20 cellular contexts compared by ENCODE assay signal in genomic region chr15:91896656-91897055, GRCh38.
"Had no signal": no experiment of that assay in that cellular context is flagged by ENCODE, and none has a peak within 500 bp of the region (broad histone marks: within the 10 kb centered on the region; RNA-seq: fewer than 3 reads in every experiment).

No MANE protein-coding gene starts in this region.

- H3K36me3 ChIP-seq: tibial nerve, upper lobe of right lung, vagina had no signal

- H3K27ac Mint-ChIP-seq: naive thymus-derived CD8-positive, alpha-beta T cell; stimulated activated naive B cell treated with anti-CD40 and anti-IgM and Interleukin-4, amounts not matched to agents 10 μg/mL and 1 μg/mL and 100 μg/mL, for 72 hours had no signal

- DNase-seq: cortex of kidney; dorsolateral prefrontal cortex; effector CD8-positive, alpha-beta T cell; heart left ventricle; hippocampal formation; kidney glomerular epithelial cell; mucosa of descending colon; naive thymus-derived CD8-positive, alpha-beta T cell; psoas muscle; retina; stimulated activated CD4-positive, alpha-beta T cell treated with anti-CD3 and anti-CD28 coated beads, Interleukin-2, amount 100 ng/mL, for 24 hours; stimulated activated CD4-positive, alpha-beta T cell treated with anti-CD3 and anti-CD28 coated beads, Interleukin-4, amount 100 ng/mL, for 4 hours; stimulated activated naive B cell treated with anti-CD40 and anti-IgM and Interleukin-4, amounts not matched to agents 10 μg/mL and 1 μg/mL and 100 μg/mL, for 72 hours; stimulated activated naive CD8-positive, alpha-beta T cell treated with anti-CD3 and anti-CD28 coated beads, Interleukin-15, amount 100 ng/mL, for 72 hours; testis; upper lobe of right lung had no signal

- H3K4me1 Mint-ChIP-seq: stimulated activated naive B cell treated with anti-CD40 and anti-IgM and Interleukin-4, amounts not matched to agents 10 μg/mL and 1 μg/mL and 100 μg/mL, for 72 hours; stimulated activated naive CD8-positive, alpha-beta T cell treated with anti-CD3 and anti-CD28 coated beads, Interleukin-15, amount 100 ng/mL, for 72 hours had no signal

- ATAC-seq: heart left ventricle; mucosa of descending colon; naive thymus-derived CD8-positive, alpha-beta T cell; psoas muscle; sciatic nerve; stimulated activated naive B cell treated with anti-CD40 and anti-IgM and Interleukin-4, amounts not matched to agents 10 μg/mL and 1 μg/mL and 100 μg/mL, for 72 hours; stimulated activated naive CD8-positive, alpha-beta T cell treated with anti-CD3 and anti-CD28 coated beads, Interleukin-15, amount 100 ng/mL, for 72 hours; upper lobe of right lung had no signal

- H3K4me3 ChIP-seq: dorsolateral prefrontal cortex, heart left ventricle, mucosa of descending colon, psoas muscle, testis, tibial nerve, upper lobe of right lung, vagina had no signal

- H3K4me3 Mint-ChIP-seq: naive thymus-derived CD8-positive, alpha-beta T cell; stimulated activated naive B cell treated with anti-CD40 and anti-IgM and Interleukin-4, amounts not matched to agents 10 μg/mL and 1 μg/mL and 100 μg/mL, for 72 hours; stimulated activated naive CD8-positive, alpha-beta T cell treated with anti-CD3 and anti-CD28 coated beads, Interleukin-15, amount 100 ng/mL, for 72 hours had no signal

- H3K27ac ChIP-seq: neutrophil, testis, tibial nerve, upper lobe of right lung, vagina had no signal

- H3K9me3 ChIP-seq: neutrophil, testis, upper lobe of right lung, vagina had no signal

- H3K36me3 Mint-ChIP-seq: stimulated activated naive B cell treated with anti-CD40 and anti-IgM and Interleukin-4, amounts not matched to agents 10 μg/mL and 1 μg/mL and 100 μg/mL, for 72 hours had no signal

- H3K27me3 Mint-ChIP-seq: naive thymus-derived CD8-positive, alpha-beta T cell; stimulated activated naive CD8-positive, alpha-beta T cell treated with anti-CD3 and anti-CD28 coated beads, Interleukin-15, amount 100 ng/mL, for 72 hours had no signal

- H3K27me3 ChIP-seq: dorsolateral prefrontal cortex, heart left ventricle, neutrophil, testis, tibial nerve, upper lobe of right lung, vagina had no signal
